In the genomic region with DNA sequence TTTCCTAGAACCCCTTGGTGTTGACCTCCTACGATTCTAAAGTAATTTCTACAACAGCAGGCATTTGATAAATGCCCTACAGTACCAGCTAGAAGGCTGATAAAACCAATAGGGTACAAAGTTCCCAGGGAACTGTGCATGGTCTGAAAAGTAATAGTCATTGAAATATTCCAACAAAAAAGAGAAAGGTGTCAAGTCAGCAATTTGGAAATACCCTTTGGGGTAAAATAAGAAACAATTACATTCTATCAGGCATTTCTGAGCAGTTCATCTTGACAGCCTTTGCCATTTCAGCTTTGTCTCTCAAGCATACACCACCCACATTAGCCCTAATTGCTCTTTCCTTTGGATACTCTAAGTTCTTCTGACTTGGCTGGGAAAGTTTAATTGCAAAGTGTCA, we compare ENCODE assay signal across 31 cellular contexts.
"Had no signal": no experiment of that assay in that cellular context is flagged by ENCODE, and none has a peak within 500 bp of the region (broad histone marks: within the 10 kb centered on the region; RNA-seq: fewer than 3 reads in every experiment).

No MANE protein-coding gene starts in this region.

- ATAC-seq: activated CD4-positive, alpha-beta T cell treated with anti-CD3 and anti-CD28 coated beads for 36 hours; activated T-cell treated with anti-CD3 and anti-CD28 coated beads, Interleukin-2, amount 50 U/mL, for 4 hours; activated T-helper 17 cell treated with anti-CD3 and anti-CD28 coated beads, Interleukin-2, amount 50 U/mL, for 72 hours; esophagus mucosa; heart left ventricle had no signal

- H3K4me1 ChIP-seq: heart left ventricle had no signal

- H3K4me3 Mint-ChIP-seq: activated CD4-positive, alpha-beta memory T cell treated with anti-CD3 and anti-CD28 coated beads for 36 hours; activated CD4-positive, alpha-beta T cell treated with anti-CD3 and anti-CD28 coated beads for 36 hours; activated CD4-positive, alpha-beta T cell treated with anti-CD3 and anti-CD28 coated beads, Interleukin-2, amount 10 ng/mL, durations not matched to agents 24 days and 14 days; activated naive CD8-positive, alpha-beta T cell; activated T-cell treated with anti-CD3 and anti-CD28 coated beads, Interleukin-2, amount 50 U/mL, for 4 hours; activated T-helper 17 cell treated with anti-CD3 and anti-CD28 coated beads, Interleukin-2, amount 50 U/mL, for 72 hours; central memory CD8-positive, alpha-beta T cell; dendritic cell treated with granulocyte-macrophage colony-stimulating factor and Interleukin-4, amounts not matched to agents 40 ng/mL and 50 ng/mL, for 4 days; endodermal cell had no signal

- H3K4me3 ChIP-seq: coronary artery, dorsolateral prefrontal cortex, heart left ventricle had no signal

- H3K36me3 ChIP-seq: brain microvascular endothelial cell, heart left ventricle had no signal

- H3K27ac ChIP-seq: brain microvascular endothelial cell, coronary artery, dorsolateral prefrontal cortex, heart left ventricle had no signal

- H3K9me3 Mint-ChIP-seq: activated CD4-positive, alpha-beta T cell treated with anti-CD3 and anti-CD28 coated beads, Interleukin-2, amount 10 ng/mL, durations not matched to agents 24 days and 14 days; activated T-cell treated with anti-CD3 and anti-CD28 coated beads, Interleukin-2, amount 50 U/mL, for 4 hours; central memory CD8-positive, alpha-beta T cell had no signal

- H3K36me3 Mint-ChIP-seq: activated CD4-positive, alpha-beta memory T cell treated with anti-CD3 and anti-CD28 coated beads for 36 hours; activated naive CD8-positive, alpha-beta T cell had no signal

- H3K4me1 Mint-ChIP-seq: activated CD4-positive, alpha-beta T cell treated with anti-CD3 and anti-CD28 coated beads for 36 hours; activated CD4-positive, alpha-beta T cell treated with anti-CD3 and anti-CD28 coated beads, Interleukin-2, amount 10 ng/mL, durations not matched to agents 24 days and 14 days; activated T-helper 17 cell treated with anti-CD3 and anti-CD28 coated beads, Interleukin-2, amount 50 U/mL, for 72 hours; central memory CD8-positive, alpha-beta T cell had no signal

- H3K27me3 ChIP-seq: brain microvascular endothelial cell, dorsolateral prefrontal cortex, heart left ventricle had no signal

- H3K27ac Mint-ChIP-seq: activated CD4-positive, alpha-beta memory T cell treated with anti-CD3 and anti-CD28 coated beads for 36 hours; activated CD4-positive, alpha-beta T cell treated with anti-CD3 and anti-CD28 coated beads for 36 hours; activated CD4-positive, alpha-beta T cell treated with anti-CD3 and anti-CD28 coated beads, Interleukin-2, amount 10 ng/mL, durations not matched to agents 24 days and 14 days; activated naive CD8-positive, alpha-beta T cell; activated T-helper 17 cell treated with anti-CD3 and anti-CD28 coated beads, Interleukin-2, amount 50 U/mL, for 72 hours; dendritic cell treated with granulocyte-macrophage colony-stimulating factor and Interleukin-4, amounts not matched to agents 40 ng/mL and 50 ng/mL, for 4 days; endodermal cell had no signal

- FAIRE-seq: astrocyte, bronchial epithelial cell, frontal cortex had no signal

- DNase-seq: activated CD4-positive, alpha-beta memory T cell treated with anti-CD3 and anti-CD28 coated beads for 36 hours; activated CD4-positive, alpha-beta T cell treated with anti-CD3 and anti-CD28 coated beads for 36 hours; activated CD4-positive, alpha-beta T cell treated with anti-CD3 and anti-CD28 coated beads, Interleukin-2, amount 10 ng/mL, durations not matched to agents 24 days and 14 days; activated CD4-positive, CD25-positive, alpha-beta regulatory T cell; activated CD4-positive, CD25-positive, alpha-beta regulatory T cell treated with anti-CD3 and anti-CD28 coated beads, Interleukin-2, amount 50 U/mL, for 72 hours; activated CD8-positive, alpha-beta memory T cell treated with anti-CD3 and anti-CD28 coated beads, Interleukin-2, amount 50 U/mL, for 48 hours; activated effector memory CD4-positive, alpha-beta T cell treated with Interleukin-2 at 50 U/mL for 16 hours; activated gamma-delta T cell treated with Interleukin-2 at 50 U/mL for 16 hours; activated naive CD4-positive, alpha-beta T cell treated with anti-CD3 and anti-CD28 coated beads, Interleukin-2, amount 50 U/mL, for 16 hours; activated naive CD4-positive, alpha-beta T cell treated with Interleukin-2 at 50 U/mL for 16 hours; activated T-cell treated with anti-CD3 and anti-CD28 coated beads for 4 hours; activated T-cell treated with anti-CD3 and anti-CD28 coated beads, Interleukin-2, amount 50 U/mL, for 4 hours; amniotic stem cell; anterior cingulate cortex; brain microvascular endothelial cell; dorsolateral prefrontal cortex; effector memory CD4-positive, alpha-beta T cell; endodermal cell; foreskin fibroblast; glutamatergic neuron; heart left ventricle; T-helper 2 cell had no signal

- H3K27me3 Mint-ChIP-seq: activated CD4-positive, alpha-beta memory T cell treated with anti-CD3 and anti-CD28 coated beads for 36 hours; activated CD4-positive, alpha-beta T cell treated with anti-CD3 and anti-CD28 coated beads for 36 hours; activated CD4-positive, alpha-beta T cell treated with anti-CD3 and anti-CD28 coated beads, Interleukin-2, amount 10 ng/mL, durations not matched to agents 24 days and 14 days; activated naive CD8-positive, alpha-beta T cell; activated T-helper 17 cell treated with anti-CD3 and anti-CD28 coated beads, Interleukin-2, amount 50 U/mL, for 72 hours; central memory CD8-positive, alpha-beta T cell; dendritic cell treated with granulocyte-macrophage colony-stimulating factor and Interleukin-4, amounts not matched to agents 40 ng/mL and 50 ng/mL, for 4 days had no signal
